ENCODE assay signal across 8 cellular contexts in the genomic region with DNA sequence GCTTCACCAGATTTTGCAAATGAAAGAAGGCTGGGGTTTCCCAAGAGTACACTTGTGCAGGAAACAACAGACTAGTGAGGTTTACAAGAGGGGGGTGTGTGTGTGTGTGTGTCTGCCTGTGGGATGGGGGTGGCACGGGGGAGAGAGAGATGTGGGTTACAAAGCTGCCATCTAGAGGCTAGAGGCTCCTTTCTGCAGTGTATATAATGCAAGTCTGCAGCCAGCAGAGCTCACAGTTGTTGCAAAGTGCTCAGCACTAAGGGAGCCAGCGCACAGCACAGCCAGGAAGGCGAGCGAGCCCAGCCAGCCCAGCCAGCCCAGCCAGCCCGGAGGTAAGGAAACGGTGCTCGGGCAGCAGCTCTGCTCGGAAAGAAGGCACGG. TPM values are rescaled to one million over a fixed set of nuclear protein-coding genes. Genes with fewer than 3 reads are reported as not detected.
A peak's percentile ranks its signal among the peaks of the same experiment; 100 is the strongest.
DNase-seq lines count a peak whose midpoint lies in the region; ATAC-seq, FAIRE-seq and TF ChIP-seq lines count a peak whose summit lies in the region.

Gene ACKR3, plus strand, starts transcription at position 233 of the 381 bp plus-strand sequence. CDS start 10,641 bp downstream, outside the sequence.

- H3K27me3 Mint-ChIP-seq in activated CD8-positive, alpha-beta memory T cell treated with anti-CD3 and anti-CD28 coated beads, Interleukin-2, amount 10 ng/mL, durations not matched to agents 7 days and 5 days = peaks cover 11% of the 10 kb centered on the region

- DNase-seq in AG04450 (ENCODE audit: low read depth, low spot score) (no peak), NCI-H524 treated with DMSO at 0.1 percent for 48 hours (lab: John Stamatoyannopoulos, UW) (peak; percentile 13), endothelial cell of umbilical vein (ENCODE audit: low read depth, low spot score) (peak; percentile 95), mucosa of gallbladder (ENCODE audit: low spot score) (peak; percentile 84)
- peak; percentile 89 for DNase-seq in activated CD8-positive, alpha-beta memory T cell treated with anti-CD3 and anti-CD28 coated beads, Interleukin-2, amount 10 ng/mL, durations not matched to agents 7 days and 5 days
- DNase-seq in stimulated activated CD8-positive, alpha-beta memory T cell treated with anti-CD3 and anti-CD28 coated beads, Interleukin-4, amount 100 ng/mL, for 48 hours = peak; percentile 68

- no peak within 1 kb of the TSS for H3K4me3 ChIP-seq in AG04450 (ENCODE audit: low read depth, low read length)
- peak within 1 kb of the TSS; percentile 18 to 70 (median 58) for H3K4me3 ChIP-seq in endothelial cell of umbilical vein (replicated peaks in 1 of 3; ENCODE audit: insufficient read depth in 1 of 3, low read depth in 1 of 3, low read length in 3 of 3)

- no peaks in the 10 kb centered on the region for H3K9me1 ChIP-seq in endothelial cell of umbilical vein (replicated peaks; ENCODE audit: control insufficient read depth, extremely low read depth, insufficient read depth, low read length)

- 0 out of 2 replicates have a peak, but pooled peaks have one; percentile 6 for TF ChIP-seq CTCF in AG04450 (IDR thresholded peaks at IDR 0.05; ENCODE audit: low read depth, low read length)
- TF ChIP-seq CTCF in endothelial cell of umbilical vein (IDR thresholded peaks at IDR 0.05; ENCODE audit: extremely low read depth in 1 of 2, insufficient read depth in 1 of 2, low read depth in 1 of 2, low read length in 2 of 2) = peak; percentile 55 to 69

- intact Hi-C loops in endothelial cell of umbilical vein (cut with micrococcal nuclease) = loop anchor here (1.0 to 2.0 kb wide), 6 partner anchors 34 to 503 kb away; no protein-coding TSS in a partner anchor

- H4K20me1 ChIP-seq in endothelial cell of umbilical vein (replicated peaks; ENCODE audit: control insufficient read depth, extremely low read depth, insufficient read depth, low read length) = no peaks in the 10 kb centered on the region

- no peaks in the 10 kb centered on the region for H3K9me3 Mint-ChIP-seq in activated CD8-positive, alpha-beta memory T cell treated with anti-CD3 and anti-CD28 coated beads, Interleukin-2, amount 10 ng/mL, durations not matched to agents 7 days and 5 days (ENCODE audit: low read depth)

- H3K36me3 Mint-ChIP-seq in activated CD8-positive, alpha-beta memory T cell treated with anti-CD3 and anti-CD28 coated beads, Interleukin-2, amount 10 ng/mL, durations not matched to agents 7 days and 5 days = peaks cover 1% of the 10 kb centered on the region

- peak within 1 kb of the TSS; percentile 96 for H2AFZ ChIP-seq in endothelial cell of umbilical vein (ENCODE audit: low read depth, low read length)

- peak; percentile 95 for FAIRE-seq in endothelial cell of umbilical vein (lab: Jason Lieb, UNC)

- dilution Hi-C loops in endothelial cell of umbilical vein (cut with MboI; ENCODE audit: extremely low pct_ligation_motif_present, low sequenced_read_pairs) = no loop called here

- H3K27ac Mint-ChIP-seq in activated CD8-positive, alpha-beta memory T cell treated with anti-CD3 and anti-CD28 coated beads, Interleukin-2, amount 10 ng/mL, durations not matched to agents 7 days and 5 days = peak within 1 kb of the TSS; percentile 65

- H3K27ac ChIP-seq in AG04450 (ENCODE audit: low read depth, low read length) (no peak within 1 kb of the TSS), endothelial cell of umbilical vein (ENCODE audit: insufficient read depth, low read depth, low read length) (peak within 1 kb of the TSS; percentile 46)

- H3K9ac ChIP-seq in endothelial cell of umbilical vein (replicated peaks; ENCODE audit: extremely low read depth, insufficient read depth, low read length) = peak within 1 kb of the TSS; percentile 54

- BruUV-seq in endothelial cell of umbilical vein (replicated peaks; lab: Mats Ljungman, UMichigan) = no TSS peak

- peaks cover 28% of the 10 kb centered on the region for H3K4me1 Mint-ChIP-seq in activated CD8-positive, alpha-beta memory T cell treated with anti-CD3 and anti-CD28 coated beads, Interleukin-2, amount 10 ng/mL, durations not matched to agents 7 days and 5 days

- ATAC-seq in GM18873 (IDR thresholded peaks at IDR 0.05; ENCODE audit: low FRiP score, unreplicated experiment) = peak; percentile 77
- peak; percentile 63 for ATAC-seq in HG03103 (IDR thresholded peaks at IDR 0.05; ENCODE audit: low read depth, unreplicated experiment)
- peak; percentile 97 for ATAC-seq in activated CD8-positive, alpha-beta memory T cell treated with anti-CD3 and anti-CD28 coated beads, Interleukin-2, amount 10 ng/mL, durations not matched to agents 7 days and 5 days

- CTCF ChIA-PET in AG04450 (lab: Charles Lee) (no interaction called here), endothelial cell of umbilical vein (lab: Charles Lee) (interaction anchor here (0.5 to 4.6 kb wide), 28 partner anchors 9 to 1917 kb away, joined by 3 to 49 read pairs (median 4); no protein-coding TSS in a partner anchor)
- CTCF ChIA-PET in activated CD8-positive, alpha-beta memory T cell treated with anti-CD3 and anti-CD28 coated beads, Interleukin-2, amount 10 ng/mL, durations not matched to agents 7 days and 5 days (lab: Charles Lee) = interaction anchor here (0.6 to 7.8 kb wide), 33 partner anchors 9 to 516 kb away, joined by 3 to 230 read pairs (median 4); partner anchors contain the start of gene COPS8

- H3K79me2 ChIP-seq in endothelial cell of umbilical vein (ENCODE audit: control insufficient read depth, insufficient read depth, low read length) = peaks cover 29% of the 10 kb centered on the region

- H3K4me3 Mint-ChIP-seq in activated CD8-positive, alpha-beta memory T cell treated with anti-CD3 and anti-CD28 coated beads, Interleukin-2, amount 10 ng/mL, durations not matched to agents 7 days and 5 days = peak within 1 kb of the TSS; percentile 52

- peaks cover 52% of the 10 kb centered on the region for H3K4me1 ChIP-seq in endothelial cell of umbilical vein (ENCODE audit: control insufficient read depth, extremely low read depth, insufficient read depth, low read length)

- no peaks in the 10 kb centered on the region for H3K9me3 ChIP-seq in AG04450 (ENCODE audit: control insufficient read depth, insufficient read depth, low read length)
- no peaks in the 10 kb centered on the region for H3K9me3 ChIP-seq in endothelial cell of umbilical vein (replicated peaks; ENCODE audit: control insufficient read depth, insufficient read depth, low read length)

- H3K27me3 ChIP-seq in AG04450 (ENCODE audit: control insufficient read depth, insufficient read depth, low read length) (peaks cover 29% of the 10 kb centered on the region), endothelial cell of umbilical vein (ENCODE audit: control insufficient read depth in 2 of 2, insufficient read depth in 2 of 2, low read length in 2 of 2) (no peaks in the 10 kb centered on the region)

- peaks cover 0 to 2% of the 10 kb centered on the region in 2 experiments for H3K36me3 ChIP-seq in endothelial cell of umbilical vein (ENCODE audit: control insufficient read depth in 2 of 2, extremely low read depth in 1 of 2, insufficient read depth in 2 of 2, low read length in 2 of 2)

- TF ChIP-seq POLR2A in endothelial cell of umbilical vein (IDR thresholded peaks at IDR 0.05; ENCODE audit: low read depth, low read length) = peak; percentile 87

- H3K4me2 ChIP-seq in endothelial cell of umbilical vein (ENCODE audit: insufficient read depth, low read length) = peak within 1 kb of the TSS; percentile 75

- POLR2A ChIA-PET in AG04450 (lab: Yijun Ruan, JAX) = interaction anchor here (0.6 kb wide), 1 partner anchor 94 kb away, joined by 3 read pairs; no protein-coding TSS in a partner anchor
- POLR2A ChIA-PET in endothelial cell of umbilical vein (lab: Charles Lee) = interaction anchor here (0.6 to 0.7 kb wide), 2 partner anchors 56 to 459 kb away, joined by 3 to 5 read pairs; no protein-coding TSS in a partner anchor

TF ChIP-seq in endothelial cell of umbilical vein, 7 proteins besides CTCF, POLR2A, EP300 and RAD21:
- no peak for TF ChIP-seq GATA2 (IDR thresholded peaks at IDR 0.05; ENCODE audit: insufficient read depth, insufficient read length, low read depth, low read length)
- TF ChIP-seq MYC (IDR thresholded peaks at IDR 0.05; ENCODE audit: low read depth, low read length) = no peak
- no peak for TF ChIP-seq FOS (IDR thresholded peaks at IDR 0.05; ENCODE audit: borderline replicate concordance, insufficient read depth, low read length)
- TF ChIP-seq POLR2AphosphoS5 (IDR thresholded peaks at IDR 0.05; ENCODE audit: insufficient read depth, low read depth, low read length) = peak; percentile 79
- no peak for TF ChIP-seq EZH2 (IDR thresholded peaks at IDR 0.05; ENCODE audit: borderline replicate concordance, low read depth, low read length, severe bottlenecking)
- no peak for TF ChIP-seq JUN (IDR thresholded peaks at IDR 0.05; ENCODE audit: borderline replicate concordance, insufficient read depth, insufficient read length, low read depth)
- TF ChIP-seq MAX (IDR thresholded peaks at IDR 0.05; ENCODE audit: insufficient read depth, insufficient read length) = no peak

RNA-seq across cellular contexts. Expression of gene ACKR3, which starts in this region (rescaled TPM):
- polyA plus RNA-seq in AG04450 (2011; rRNA removed) (0.05 and 0.07 TPM in 2 replicates), endothelial cell of umbilical vein (428 and 533 TPM in 2 replicates)
- polyA minus RNA-seq in AG04450 (2011; rRNA and poly(A)+ RNA removed) = 0.87 TPM in 1 of 2 replicates, not detected in the other
- total RNA-seq in activated CD8-positive, alpha-beta memory T cell treated with anti-CD3 and anti-CD28 coated beads, Interleukin-2, amount 10 ng/mL, durations not matched to agents 7 days and 5 days = 1 to 10 TPM; 1.3 to 3.3 TPM
- total RNA-seq in endothelial cell of umbilical vein (24.0 and 31.1 TPM in 2 replicates), mucosa of gallbladder (12.0 TPM)
- 141 and 146 TPM in 2 replicates for polyA plus RNA-seq in endothelial cell of umbilical vein (2011; cell fraction: cytosol; rRNA removed)
- 278 and 394 TPM in 2 replicates for polyA plus RNA-seq in endothelial cell of umbilical vein (2011; cell fraction: nucleus; rRNA removed)
- polyA plus RNA-seq in endothelial cell of umbilical vein (2012) = 30.1 and 30.4 TPM in 2 replicates
- 433 and 453 TPM in 2 replicates for polyA minus RNA-seq in endothelial cell of umbilical vein
- 0.61 TPM for polyA minus RNA-seq in endothelial cell of umbilical vein (2011; cell fraction: cytosol; rRNA and poly(A)+ RNA removed)
- polyA minus RNA-seq in endothelial cell of umbilical vein (2011; cell fraction: nucleus; rRNA and poly(A)+ RNA removed) = 168 and 181 TPM in 2 replicates

Comparison
In these comparisons a context has a peak if more than half of its experiments do, and no peak if none do; other contexts are left out.
1. RNA of gene ACKR3 (polyA plus RNA-seq): 30.1 to 533 TPM in endothelial cell of umbilical vein; 0.05 to 0.07 TPM in AG04450; every median in the first group is over 10 times any median in the second.
2. Peak in every context shown above with its lines, with median percentiles within 50 percentile points of each other: ATAC-seq.